10 cellular contexts compared by ENCODE assay signal in the genomic region with DNA sequence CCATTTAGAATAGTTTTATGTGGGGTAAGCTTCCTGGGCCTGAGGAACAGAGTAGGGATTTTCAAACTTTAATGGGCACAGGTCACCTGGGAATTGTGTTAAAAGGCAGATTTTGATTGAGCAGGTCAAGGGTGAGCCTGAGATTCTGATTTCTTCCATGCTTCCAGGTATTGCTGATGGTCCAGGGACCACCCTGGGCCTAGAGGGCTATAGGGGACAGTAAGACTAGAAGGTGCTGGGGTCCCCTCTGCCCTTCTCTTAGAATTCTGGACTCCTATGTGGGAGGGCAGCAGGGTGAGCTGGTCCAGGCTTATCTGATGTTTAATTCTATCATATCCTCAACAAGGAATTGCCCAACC. TPM values are rescaled to one million over a fixed set of nuclear protein-coding genes. Genes with fewer than 3 reads are reported as not detected.
DNase-seq lines count a peak whose midpoint lies in the region; ATAC-seq and TF ChIP-seq lines count a peak whose summit lies in the region.
"Had no signal": no experiment of that assay in that cellular context is flagged by ENCODE, and none has a peak within 500 bp of the region (broad histone marks: within the 10 kb centered on the region; RNA-seq: fewer than 3 reads in every experiment).

No MANE protein-coding gene starts in this region.

- peak overlapping the region; percentile 92 to 95 (median 95) for H3K4me3 Mint-ChIP-seq in nephron

- H3K4me1 ChIP-seq in left ventricle myocardium inferior (peaks cover 56% of the 10 kb centered on the region), heart right ventricle (peaks cover 13 to 66% (median 36%) of the 10 kb centered on the region in 9 donors), upper lobe of left lung (peaks cover 28 to 44% (median 34%) of the 10 kb centered on the region in 4 donors)

- ATAC-seq in heart right ventricle (no peak), upper lobe of left lung (ENCODE audit: low FRiP score in 2 of 2) (no peak)
- ATAC-seq: activated naive CD4-positive, alpha-beta T cell treated with anti-CD3 and anti-CD28 coated beads, Interleukin-2, amount 50 U/mL, for 72 hours; lower lobe of right lung had no signal

- no peak overlapping the region for H3K4me3 ChIP-seq in left ventricle myocardium inferior
- no peak overlapping the region for H3K4me3 ChIP-seq in heart right ventricle
- peak overlapping the region; percentile 4 for H3K4me3 ChIP-seq in choroid plexus epithelial cell (ENCODE audit: low read depth, low read length)
- no peak overlapping the region for H3K4me3 ChIP-seq in upper lobe of left lung

- H3K27me3 Mint-ChIP-seq in nephron (ENCODE audit: low read depth) = no peaks in the 10 kb centered on the region

- H3K27me3 ChIP-seq in left ventricle myocardium inferior (ENCODE audit: low read depth) (no peaks in the 10 kb centered on the region), heart right ventricle (peaks cover 0 to 22% (median 0%) of the 10 kb centered on the region in 7 donors), upper lobe of left lung (no peaks in the 10 kb centered on the region)

- H3K4me1 Mint-ChIP-seq in nephron = peaks cover 61% of the 10 kb centered on the region

- no peaks in the 10 kb centered on the region for H3K9me3 ChIP-seq in left ventricle myocardium inferior (replicated peaks)
- H3K9me3 ChIP-seq in heart right ventricle = no peaks in the 10 kb centered on the region
- H3K9me3 ChIP-seq in upper lobe of left lung = no peaks in the 10 kb centered on the region
- H3K9me3 ChIP-seq: lower lobe of right lung had no signal

- intact Hi-C loops in left ventricle myocardium inferior (cut with micrococcal nuclease) = loop anchor here (10.0 kb wide), 1 partner anchor 142 kb away; the partner anchor contains the start of genes FLOT1 and IER3
- intact Hi-C loops in heart right ventricle (cut with DNase I) = loop anchor here in 3 of 10 donors (5.0 to 10.0 kb wide), 3 partner anchors 145 to 202 kb away; partner anchors contain the start of genes FLOT1 (in 1 of the 3), IER3 (in 1 of the 3) and PPP1R18 (in 1 of the 3)

- H3K27ac Mint-ChIP-seq in nephron = peak overlapping the region; percentile 95 to 99 (median 97)

- H3K27ac ChIP-seq in left ventricle myocardium inferior (replicated peaks) (peak overlapping the region; percentile 86), heart right ventricle (peak overlapping the region in 4 of 10 donors; percentile 43 to 90 (median 87)), upper lobe of left lung (peak overlapping the region; percentile 77 to 89 (median 83))

- H3K36me3 ChIP-seq in left ventricle myocardium inferior (peaks cover 2% of the 10 kb centered on the region), heart right ventricle (peaks cover 0 to 28% (median 0%) of the 10 kb centered on the region in 9 donors), upper lobe of left lung (peaks cover 3 to 26% (median 14%) of the 10 kb centered on the region in 4 donors)

- peaks cover 29% of the 10 kb centered on the region for H3K36me3 Mint-ChIP-seq in nephron (ENCODE audit: low read depth)
- H3K36me3 Mint-ChIP-seq: activated naive CD4-positive, alpha-beta T cell treated with anti-CD3 and anti-CD28 coated beads, Interleukin-2, amount 50 U/mL, for 72 hours had no signal

- TF ChIP-seq CTCF in left ventricle myocardium inferior (IDR thresholded peaks at IDR 0.05; ENCODE audit: borderline replicate concordance) (no peak), heart right ventricle (IDR thresholded peaks at IDR 0.05) (no peak), choroid plexus epithelial cell (conservative IDR thresholded peaks at IDR 0.05; ENCODE audit: low read depth, low read length) (no peak), nephron (IDR thresholded peaks at IDR 0.05; ENCODE audit: unreplicated experiment in 3 of 3) (no peak), upper lobe of left lung (IDR thresholded peaks at IDR 0.05) (no peak)

- no peaks in the 10 kb centered on the region for H3K9me3 Mint-ChIP-seq in nephron
- H3K9me3 Mint-ChIP-seq: activated naive CD4-positive, alpha-beta T cell treated with anti-CD3 and anti-CD28 coated beads, Interleukin-2, amount 50 U/mL, for 72 hours had no signal

- DNase-seq in left ventricle myocardium inferior (no peak), heart right ventricle (no peak), choroid plexus epithelial cell (ENCODE audit: low read depth) (no peak), upper lobe of left lung (no peak), COLO829 (ENCODE audit: low spot score) (no peak), COLO668 (lab: John Stamatoyannopoulos, UW; ENCODE audit: unreplicated experiment) (no peak), NCI-H226 (no peak)
- DNase-seq: lower lobe of right lung had no signal

- TF ChIP-seq POLR2A in upper lobe of left lung (IDR thresholded peaks at IDR 0.05) = no peak

- TF ChIP-seq EP300 in upper lobe of left lung (IDR thresholded peaks at IDR 0.05) = no peak

RNA-seq across cellular contexts. Expression of gene DDR1, which starts 2.6 kb away (rescaled TPM):
- total RNA-seq in left ventricle myocardium inferior (28.2 TPM), heart right ventricle (10 to 100 TPM; 15.5 to 49.2 (median 26.9) TPM), upper lobe of left lung (100 to 1,000 TPM in 5 of 6 donors, 10 to 100 TPM in 1; 75.4 to 147 (median 111) TPM)
- polyA plus RNA-seq in heart right ventricle = 10 to 100 TPM in 1 of 2 donors, 1 to 10 TPM in 1; 7.3 to 12.1 TPM

RNA-seq across cellular contexts. Expression of gene GTF2H4, which starts 21.1 kb away (rescaled TPM):
- total RNA-seq in left ventricle myocardium inferior = 23.0 TPM
- 10 to 100 TPM in 8 of 10 donors, 1 to 10 TPM in 2; 8.3 to 25.1 (median 12.5) TPM for total RNA-seq in heart right ventricle
- 10 to 100 TPM; 15.9 to 27.0 TPM for polyA plus RNA-seq in heart right ventricle
- total RNA-seq in upper lobe of left lung = 10 to 100 TPM; 10.1 to 47.6 (median 27.6) TPM

RNA-seq across cellular contexts. Expression of gene VARS2, which starts 27.2 kb away (rescaled TPM):
- 21.0 TPM for total RNA-seq in left ventricle myocardium inferior
- 10 to 100 TPM; 13.4 to 28.4 (median 22.5) TPM for total RNA-seq in heart right ventricle
- polyA plus RNA-seq in heart right ventricle = 10 to 100 TPM in 1 of 2 donors, 1 to 10 TPM in 1; 9.3 to 26.0 TPM
- 10 to 100 TPM; 23.0 to 56.6 (median 29.5) TPM for total RNA-seq in upper lobe of left lung

RNA-seq across cellular contexts. Expression of gene SFTA2, which starts 45.1 kb away (rescaled TPM):
- total RNA-seq in left ventricle myocardium inferior (not detected), heart right ventricle (not detected), upper lobe of left lung (100 to 1,000 TPM in 5 of 6 donors, 10 to 100 TPM in 1; 80.7 to 511 (median 229) TPM)
- polyA plus RNA-seq in heart right ventricle = not detected
- total RNA-seq: activated naive CD4-positive, alpha-beta T cell treated with anti-CD3 and anti-CD28 coated beads, Interleukin-2, amount 50 U/mL, for 72 hours had no signal

RNA-seq across cellular contexts. Expression of gene MUCL3, which starts 53.9 kb away (rescaled TPM):
- total RNA-seq in left ventricle myocardium inferior = not detected
- total RNA-seq in heart right ventricle = under 1 TPM in 1 of 10 donors, not detected in 9; 0.08 TPM
- polyA plus RNA-seq in heart right ventricle = not detected
- 10 to 100 TPM in 2 of 6 donors, 1 to 10 TPM in 4; 1.8 to 38.8 (median 5.0) TPM for total RNA-seq in upper lobe of left lung
- total RNA-seq: activated naive CD4-positive, alpha-beta T cell treated with anti-CD3 and anti-CD28 coated beads, Interleukin-2, amount 50 U/mL, for 72 hours had no signal
